ENCODE assay signal across 9 cellular contexts in genomic region chr10:86402283-86402931, GRCh38. TPM values are rescaled to one million over a fixed set of nuclear protein-coding genes. Genes with fewer than 3 reads are reported as not detected.
A peak's percentile ranks its signal among the peaks of the same experiment; 100 is the strongest.
DNase-seq lines count a peak whose midpoint lies in the region; ATAC-seq and TF ChIP-seq lines count a peak whose summit lies in the region.
"Had no signal": no experiment of that assay in that cellular context is flagged by ENCODE, and none has a peak within 500 bp of the region (broad histone marks: within the 10 kb centered on the region; RNA-seq: fewer than 3 reads in every experiment).

No MANE protein-coding gene starts in this region.

- H3K27me3 ChIP-seq in gastroesophageal sphincter: no peaks in the 10 kb centered on the region
- H3K27me3 ChIP-seq: uterus had no signal

- no peak overlapping the region for H3K4me3 ChIP-seq in gastroesophageal sphincter

- peak overlapping the region in 3 of 4 donors; percentile 23 to 84 (median 33) for H3K27ac ChIP-seq in gastroesophageal sphincter

- DNase-seq in activated CD4-positive, alpha-beta T cell treated with anti-CD3 and anti-CD28 coated beads for 36 hours: no peak
- DNase-seq in activated CD4-positive, alpha-beta T cell treated with anti-CD3 and anti-CD28 coated beads, Interleukin-2, amount 50 U/mL, for 1 hour: no peak
- DNase-seq in T-cell (no peak), dermis blood vessel endothelial cell (no peak)
- no peak for DNase-seq in stimulated activated effector memory CD8-positive, alpha-beta T cell treated with anti-CD3 and anti-CD28 coated beads, Interleukin-12 subunit alpha, Interleukin-12 subunit beta, amount 100 ng/mL, for 72 hours (ENCODE audit: low spot score in 2 of 2)

- POLR2A ChIA-PET in activated CD4-positive, alpha-beta T cell treated with anti-CD3 and anti-CD28 coated beads for 36 hours (lab: Charles Lee): interaction anchor here (1.2 kb wide), 1 partner anchor 11 kb away, joined by 6 read pairs; no protein-coding TSS in a partner anchor
- POLR2A ChIA-PET in T-cell (lab: Charles Lee): no interaction called here

- H3K4me3 Mint-ChIP-seq in activated CD4-positive, alpha-beta T cell treated with anti-CD3 and anti-CD28 coated beads for 36 hours: peak overlapping the region; percentile 26
- peak overlapping the region; percentile 82 to 86 (median 84) for H3K4me3 Mint-ChIP-seq in T-cell
- peak overlapping the region; percentile 81 for H3K4me3 Mint-ChIP-seq in stimulated activated effector memory CD8-positive, alpha-beta T cell treated with anti-CD3 and anti-CD28 coated beads, Interleukin-12 subunit alpha, Interleukin-12 subunit beta, amount 100 ng/mL, for 72 hours

- peaks cover 21% of the 10 kb centered on the region for H3K4me1 Mint-ChIP-seq in activated CD4-positive, alpha-beta T cell treated with anti-CD3 and anti-CD28 coated beads for 36 hours
- H3K4me1 Mint-ChIP-seq in T-cell: peaks cover 15 to 22% (median 17%) of the 10 kb centered on the region in 3 donors
- peaks cover 20% of the 10 kb centered on the region for H3K4me1 Mint-ChIP-seq in stimulated activated effector memory CD8-positive, alpha-beta T cell treated with anti-CD3 and anti-CD28 coated beads, Interleukin-12 subunit alpha, Interleukin-12 subunit beta, amount 100 ng/mL, for 72 hours

- H3K36me3 Mint-ChIP-seq in activated CD4-positive, alpha-beta T cell treated with anti-CD3 and anti-CD28 coated beads for 36 hours (ENCODE audit: low read depth): no peaks in the 10 kb centered on the region
- H3K36me3 Mint-ChIP-seq in T-cell: no peaks in the 10 kb centered on the region
- H3K36me3 Mint-ChIP-seq in stimulated activated effector memory CD8-positive, alpha-beta T cell treated with anti-CD3 and anti-CD28 coated beads, Interleukin-12 subunit alpha, Interleukin-12 subunit beta, amount 100 ng/mL, for 72 hours: no peaks in the 10 kb centered on the region

- ATAC-seq in activated CD4-positive, alpha-beta T cell treated with anti-CD3 and anti-CD28 coated beads for 36 hours: no peak
- ATAC-seq in T-cell (replicated peaks in 1 of 4): no peak
- ATAC-seq in gastroesophageal sphincter: no peak
- no peak for ATAC-seq in stimulated activated effector memory CD8-positive, alpha-beta T cell treated with anti-CD3 and anti-CD28 coated beads, Interleukin-12 subunit alpha, Interleukin-12 subunit beta, amount 100 ng/mL, for 72 hours
- no peak for ATAC-seq in HG02642 (IDR thresholded peaks at IDR 0.05; ENCODE audit: poor library complexity, unreplicated experiment)
- no peak for ATAC-seq in HG03565 (IDR thresholded peaks at IDR 0.05; ENCODE audit: unreplicated experiment)

- H3K4me1 ChIP-seq in gastroesophageal sphincter: peaks cover 0 to 39% (median 19%) of the 10 kb centered on the region in 3 donors

- no peak for TF ChIP-seq POLR2A in gastroesophageal sphincter (IDR thresholded peaks at IDR 0.05)

- H3K9me3 Mint-ChIP-seq in activated CD4-positive, alpha-beta T cell treated with anti-CD3 and anti-CD28 coated beads for 36 hours (ENCODE audit: low read depth): no peaks in the 10 kb centered on the region
- H3K9me3 Mint-ChIP-seq in T-cell: no peaks in the 10 kb centered on the region
- no peaks in the 10 kb centered on the region for H3K9me3 Mint-ChIP-seq in stimulated activated effector memory CD8-positive, alpha-beta T cell treated with anti-CD3 and anti-CD28 coated beads, Interleukin-12 subunit alpha, Interleukin-12 subunit beta, amount 100 ng/mL, for 72 hours

- H3K27ac Mint-ChIP-seq in activated CD4-positive, alpha-beta T cell treated with anti-CD3 and anti-CD28 coated beads for 36 hours: peak overlapping the region; percentile 24
- H3K27ac Mint-ChIP-seq in T-cell: peak overlapping the region; percentile 49 to 81
- no peak overlapping the region for H3K27ac Mint-ChIP-seq in stimulated activated effector memory CD8-positive, alpha-beta T cell treated with anti-CD3 and anti-CD28 coated beads, Interleukin-12 subunit alpha, Interleukin-12 subunit beta, amount 100 ng/mL, for 72 hours

- H3K36me3 ChIP-seq in gastroesophageal sphincter: no peaks in the 10 kb centered on the region
- H3K36me3 ChIP-seq: uterus had no signal

- intact Hi-C loops in activated CD4-positive, alpha-beta T cell treated with anti-CD3 and anti-CD28 coated beads for 36 hours (cut with DNase I, micrococcal nuclease): loop anchor here in 1 of 2 experiments (5.0 kb wide), 1 partner anchor 135 kb away; no protein-coding TSS in a partner anchor

- H3K9me3 ChIP-seq in gastroesophageal sphincter: no peaks in the 10 kb centered on the region
- H3K9me3 ChIP-seq: uterus had no signal

- no peaks in the 10 kb centered on the region for H3K27me3 Mint-ChIP-seq in activated CD4-positive, alpha-beta T cell treated with anti-CD3 and anti-CD28 coated beads for 36 hours
- H3K27me3 Mint-ChIP-seq in T-cell: no peaks in the 10 kb centered on the region

- no peak for TF ChIP-seq CTCF in gastroesophageal sphincter (IDR thresholded peaks at IDR 0.05)

- WGBS in gastroesophageal sphincter (ENCODE audit: low coverage in 1 of 2), 2 donors: 4 to 20% methylated on average over 2 to 17 of the region's 18 CpGs

- CTCF ChIA-PET in activated CD4-positive, alpha-beta T cell treated with anti-CD3 and anti-CD28 coated beads for 36 hours (lab: Charles Lee): interaction anchor here (0.6 to 4.9 kb wide), 6 partner anchors 9 to 182 kb away, joined by 3 to 50 read pairs (median 4); no protein-coding TSS in a partner anchor
- CTCF ChIA-PET in T-cell (lab: Charles Lee): interaction anchor here in 1 of 2 donors (3.2 kb wide), 1 partner anchor 183 kb away, joined by 13 read pairs; no protein-coding TSS in a partner anchor

- TF ChIP-seq EP300 in gastroesophageal sphincter (IDR thresholded peaks at IDR 0.05): no peak

RNA-seq across cellular contexts. Expression of gene GRID1, which starts 35.8 kb away (rescaled TPM):
- total RNA-seq in activated CD4-positive, alpha-beta T cell treated with anti-CD3 and anti-CD28 coated beads for 36 hours: not detected
- under 1 TPM in 1 of 5 donors, not detected in 4; 0.68 TPM for total RNA-seq in T-cell
- total RNA-seq in gastroesophageal sphincter: 1 to 10 TPM; 1.2 to 2.7 (median 1.7) TPM
- not detected in 2 replicates for total RNA-seq in dermis blood vessel endothelial cell

Comparison
In these comparisons a context has a peak if more than half of its experiments do, and no peak if none do; other contexts are left out.
1. H3K4me3 Mint-ChIP-seq: peak in every context shown above with its lines; median percentile 84 in T-cell; 81 in stimulated activated effector memory CD8-positive, alpha-beta T cell treated with anti-CD3 and anti-CD28 coated beads, Interleukin-12 subunit alpha, Interleukin-12 subunit beta, amount 100 ng/mL, for 72 hours; 26 in activated CD4-positive, alpha-beta T cell treated with anti-CD3 and anti-CD28 coated beads for 36 hours.